29 cellular contexts compared by ENCODE assay signal in the genomic region with DNA sequence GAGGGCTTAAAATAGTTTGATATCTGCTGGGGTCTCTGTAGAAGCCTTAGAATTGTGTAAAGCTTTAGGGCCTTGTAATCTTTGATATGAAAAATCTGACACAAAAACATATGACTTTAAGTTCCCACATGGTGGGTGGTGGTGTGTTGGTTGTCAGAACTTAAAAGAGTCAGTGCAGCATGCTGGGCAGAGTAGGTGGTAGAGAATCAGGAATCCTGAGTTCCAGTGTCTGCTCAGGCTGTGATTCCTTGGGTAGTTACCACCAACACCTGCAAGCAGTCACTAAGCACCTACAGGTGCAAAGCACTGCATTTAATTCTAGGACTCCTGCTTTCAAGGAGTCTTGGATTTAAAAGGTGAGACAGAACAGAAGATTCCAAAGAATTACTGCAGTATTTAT.
"Had no signal": no experiment of that assay in that cellular context is flagged by ENCODE, and none has a peak within 500 bp of the region (broad histone marks: within the 10 kb centered on the region; RNA-seq: fewer than 3 reads in every experiment).

No MANE protein-coding gene starts in this region.

- H3K9me3 ChIP-seq: breast epithelium, Peyer's patch had no signal

- H3K4me3 ChIP-seq: body of pancreas, breast epithelium, MG63, Peyer's patch had no signal

- ATAC-seq: activated CD4-positive, alpha-beta T cell treated with anti-CD3 and anti-CD28 coated beads for 36 hours; activated CD4-positive, CD25-positive, alpha-beta regulatory T cell treated with anti-CD3 and anti-CD28 coated beads, Interleukin-2, amount 50 U/mL, for 24 hours; activated CD8-positive, alpha-beta T cell treated with anti-CD3 and anti-CD28 coated beads, Interleukin-2, amount 10 ng/mL, durations not matched to agents 7 days and 5 days; body of pancreas; PC-3; Right ventricle myocardium inferior; WTC11 had no signal

- H3K27ac ChIP-seq: body of pancreas, breast epithelium, Peyer's patch, RWPE1 had no signal

- H3K4me1 ChIP-seq: breast epithelium, Peyer's patch had no signal

- DNase-seq: activated CD4-positive, alpha-beta T cell treated with anti-CD3 and anti-CD28 coated beads for 36 hours; activated CD4-positive, alpha-beta T cell treated with anti-CD3 and anti-CD28 coated beads, Interleukin-2, amount 10 ng/mL, durations not matched to agents 7 days and 5 days; activated CD4-positive, alpha-beta T cell treated with anti-CD3 and anti-CD28 coated beads, Interleukin-2, amount 50 U/mL, for 48 hours; activated CD8-positive, alpha-beta T cell treated with anti-CD3 and anti-CD28 coated beads, Interleukin-2, amount 10 ng/mL, durations not matched to agents 7 days and 5 days; activated gamma-delta T cell; activated naive CD4-positive, alpha-beta T cell treated with Interleukin-2 at 50 U/mL for 16 hours; activated naive CD8-positive, alpha-beta T cell treated with anti-CD3 and anti-CD28 coated beads, Interleukin-2, amount 10 ng/mL, durations not matched to agents 7 days and 5 days; activated T-cell treated with anti-CD3 and anti-CD28 coated beads, Interleukin-2, amount 50 U/mL, for 24 hours; cerebellar nuclear complex; Karpas-422; KBM-7; MG63; NCI-H1048; NCI-H1105 treated with DMSO at 0.1 percent for 48 hours; NCI-H1436; NCI-H2029; NCI-H524 treated with DMSO at 0.1 percent for 48 hours; NCI-H748 treated with DMSO at 0.1 percent for 48 hours; NK-92 treated with Interleukin-12 subunit alpha and Interleukin-12 subunit beta, amount 100 ng/mL, for 24 hours; PC-3; Peyer's patch; SIG-M5; T1000 had no signal

- H3K27me3 ChIP-seq: body of pancreas, breast epithelium, MG63, Peyer's patch had no signal

- H3K36me3 ChIP-seq: breast epithelium, MG63, Peyer's patch had no signal
